1 cellular context compared by ENCODE assay signal in genomic region chr20:17722493-17723300, GRCh38.
TF ChIP-seq lines count a peak whose summit lies in the region.

No MANE protein-coding gene starts in this region.

TF ChIP-seq in HepG2, 621 proteins besides CTCF, POLR2A, EP300 and RAD21 (continued from another document and continues in another):
- TF ChIP-seq ZNF646 (CRISPR knock-in tag; IDR thresholded peaks at IDR 0.05) (no peak), SNRNP70 (IDR thresholded peaks at IDR 0.05; ENCODE audit: low read depth, low read length) (no peak), EED (CRISPR knock-in tag; IDR thresholded peaks at IDR 0.05) (0 out of 2 replicates have a peak, but pooled peaks have one; percentile 35), KDM5B (CRISPR knock-in tag; IDR thresholded peaks at IDR 0.05; ENCODE audit: borderline replicate concordance) (no peak), TEAD3 (CRISPR knock-in tag; optimal IDR thresholded peaks at IDR 0.05; ENCODE audit: borderline replicate concordance) (no peak), ZNF383 (CRISPR knock-in tag; IDR thresholded peaks at IDR 0.05; ENCODE audit: borderline replicate concordance) (no peak), ZNF30 (CRISPR knock-in tag; IDR thresholded peaks at IDR 0.05) (0 out of 2 replicates have a peak, but pooled peaks have one; percentile 18), NFATC3 (CRISPR knock-in tag; IDR thresholded peaks at IDR 0.05) (no peak), ATF7-NPFF (CRISPR knock-in tag; IDR thresholded peaks at IDR 0.05; ENCODE audit: low read depth) (no peak), ZNF512 (CRISPR knock-in tag; IDR thresholded peaks at IDR 0.05) (no peak), MAFF (IDR thresholded peaks at IDR 0.05; ENCODE audit: low read depth, low read length) (peak; percentile 58), MYC (CRISPR knock-in tag; IDR thresholded peaks at IDR 0.05; ENCODE audit: borderline replicate concordance) (no peak), ZHX2 (IDR thresholded peaks at IDR 0.05; ENCODE audit: low read depth) (no peak), ZHX2 (CRISPR knock-in tag; IDR thresholded peaks at IDR 0.05; ENCODE audit: borderline replicate concordance) (no peak), ZNF850 (CRISPR knock-in tag; conservative IDR thresholded peaks at IDR 0.05) (no peak), ZNF644 (CRISPR knock-in tag; IDR thresholded peaks at IDR 0.05; ENCODE audit: low read depth) (no peak), PAWR (CRISPR knock-in tag; IDR thresholded peaks at IDR 0.05; ENCODE audit: borderline replicate concordance) (no peak), SRSF9 (IDR thresholded peaks at IDR 0.05; ENCODE audit: borderline replicate concordance, insufficient read depth, low read depth, low read length, poor library complexity, severe bottlenecking) (no peak), ZNF101 (CRISPR knock-in tag; IDR thresholded peaks at IDR 0.05; ENCODE audit: borderline replicate concordance, low read depth) (no peak), PRMT3 (CRISPR knock-in tag; IDR thresholded peaks at IDR 0.05; ENCODE audit: borderline replicate concordance, low read depth) (no peak; the same call in 1 of the 2 replicates), GZF1 (CRISPR knock-in tag; IDR thresholded peaks at IDR 0.05) (no peak), HOXA5 (CRISPR knock-in tag; IDR thresholded peaks at IDR 0.05) (no peak), ZNF354B (CRISPR knock-in tag; IDR thresholded peaks at IDR 0.05) (no peak), ARHGAP35 (CRISPR knock-in tag; IDR thresholded peaks at IDR 0.05; ENCODE audit: borderline replicate concordance) (no peak), KDM2A (CRISPR knock-in tag; IDR thresholded peaks at IDR 0.05; ENCODE audit: borderline replicate concordance, low read depth) (no peak), MAFK (conservative IDR thresholded peaks at IDR 0.05 in 1 of 2, IDR thresholded peaks at IDR 0.05 in 1 of 2; ENCODE audit: low read length in 2 of 2) (peak; percentile 81 to 84), HNRNPL (IDR thresholded peaks at IDR 0.05; ENCODE audit: low read depth, low read length) (no peak), ZNF530 (CRISPR knock-in tag; IDR thresholded peaks at IDR 0.05; ENCODE audit: low read depth) (no peak), RCOR2 (CRISPR knock-in tag; IDR thresholded peaks at IDR 0.05) (no peak), ZNF510 (CRISPR knock-in tag; IDR thresholded peaks at IDR 0.05; ENCODE audit: low read depth) (no peak), FOXO4 (CRISPR knock-in tag; conservative IDR thresholded peaks at IDR 0.05) (0 out of 2 replicates have a peak, but pooled peaks have one; percentile 87), ATF5 (CRISPR knock-in tag; IDR thresholded peaks at IDR 0.05; ENCODE audit: low read depth) (0 out of 2 replicates have a peak, but pooled peaks have one; percentile 24), ELF1 (CRISPR knock-in tag; IDR thresholded peaks at IDR 0.05) (no peak), ZNF878 (CRISPR knock-in tag; IDR thresholded peaks at IDR 0.05) (no peak), ZNF44 (CRISPR knock-in tag; IDR thresholded peaks at IDR 0.05) (no peak), ZNF672 (CRISPR knock-in tag; IDR thresholded peaks at IDR 0.05) (no peak), NR0B2 (CRISPR knock-in tag; IDR thresholded peaks at IDR 0.05) (no peak), TRIM22 (IDR thresholded peaks at IDR 0.05) (no peak), ZBTB42 (CRISPR knock-in tag; IDR thresholded peaks at IDR 0.05) (no peak), FOXP4 (CRISPR knock-in tag; IDR thresholded peaks at IDR 0.05) (no peak), KDM6A (CRISPR knock-in tag; IDR thresholded peaks at IDR 0.05; ENCODE audit: low read depth) (no peak), TOE1 (CRISPR knock-in tag; IDR thresholded peaks at IDR 0.05) (no peak), MTA1 (CRISPR knock-in tag; IDR thresholded peaks at IDR 0.05; ENCODE audit: borderline replicate concordance) (no peak), PITX1 (CRISPR knock-in tag; IDR thresholded peaks at IDR 0.05) (no peak), DMAP1 (CRISPR knock-in tag; IDR thresholded peaks at IDR 0.05) (no peak), ZBTB7A (CRISPR knock-in tag; IDR thresholded peaks at IDR 0.05) (no peak)
